In the genomic region with DNA sequence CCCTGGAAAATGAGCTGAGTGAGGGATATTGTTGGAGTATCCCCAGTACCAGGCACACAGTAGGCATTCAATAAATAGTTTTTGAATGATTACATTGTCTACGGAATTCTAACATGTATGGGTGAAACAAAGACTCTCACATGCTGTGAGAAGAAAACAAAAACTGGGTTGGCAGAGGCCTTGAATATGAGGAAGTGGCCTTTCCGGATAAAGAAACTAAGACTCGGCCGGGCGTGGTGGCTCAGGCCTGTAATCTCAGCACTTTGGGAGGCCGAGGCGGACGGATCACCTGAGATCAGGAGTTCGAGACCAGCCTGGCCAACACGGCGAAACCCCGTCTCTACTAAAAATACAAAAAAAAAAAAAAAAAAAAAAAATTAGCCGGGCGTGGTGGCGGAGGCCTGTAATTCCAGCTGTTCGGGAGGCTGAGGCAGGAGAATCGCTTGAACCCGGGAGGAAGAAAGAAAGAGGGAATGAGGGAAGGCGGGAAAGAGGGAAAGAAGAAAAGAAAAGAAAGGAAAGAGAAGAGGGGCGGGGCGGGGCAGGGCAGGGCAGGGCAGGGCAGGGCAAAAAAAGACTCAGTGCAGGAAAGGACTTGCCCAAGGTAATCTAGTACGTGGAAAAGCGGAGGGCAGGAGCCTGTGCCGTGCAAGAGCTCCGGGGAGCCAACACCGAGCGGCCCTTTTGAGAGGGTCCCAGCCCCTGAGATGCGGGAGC, we compare ENCODE assay signal across 8 cellular contexts. TPM values are rescaled to one million over a fixed set of nuclear protein-coding genes. Genes with fewer than 3 reads are reported as not detected.
DNase-seq lines count a peak whose midpoint lies in the region; ATAC-seq, FAIRE-seq and TF ChIP-seq lines count a peak whose summit lies in the region.

No MANE protein-coding gene starts in this region.

- H3K4me1 Mint-ChIP-seq in neural crest cell, result peaks cover 31% of the 10 kb centered on the region

- FAIRE-seq in GM12892 (lab: Jason Lieb, UNC), result peak; percentile 58

- H3K27ac Mint-ChIP-seq in neural crest cell (ENCODE audit: unreplicated experiment), result peak overlapping the region; percentile 100

- peak; percentile 23 for ATAC-seq in HG02981 (IDR thresholded peaks at IDR 0.05; ENCODE audit: unreplicated experiment)

- H3K27me3 Mint-ChIP-seq in neural crest cell (ENCODE audit: low read depth), result peaks cover 10% of the 10 kb centered on the region

- no peak for DNase-seq in GM12892 (ENCODE audit: insufficient read length)
- DNase-seq in SK-N-MC (ENCODE audit: low read depth, low spot score), result no peak
- DNase-seq in epithelial cell of esophagus (ENCODE audit: low read depth), result no peak
- DNase-seq in neural crest cell (ENCODE audit: low read depth, low spot score), result no peak
- no peak for DNase-seq in DMS153 (lab: John Stamatoyannopoulos, UW)
- DNase-seq in NCI-H1105 (lab: John Stamatoyannopoulos, UW), result no peak
- no peak for DNase-seq in middle frontal gyrus (ENCODE audit: extremely low spot score, low spot score)

- no peaks in the 10 kb centered on the region for H3K9me3 Mint-ChIP-seq in neural crest cell

- no peaks in the 10 kb centered on the region for H3K36me3 Mint-ChIP-seq in neural crest cell (ENCODE audit: low read depth)

- H3K36me3 ChIP-seq in SK-N-MC (ENCODE audit: insufficient read depth, low read length), result peaks cover 21% of the 10 kb centered on the region

- H3K4me3 ChIP-seq in SK-N-MC (peak overlapping the region; percentile 100), epithelial cell of esophagus (ENCODE audit: low read length) (peak overlapping the region; percentile 89)

- H3K4me3 Mint-ChIP-seq in neural crest cell, result peak overlapping the region; percentile 100

- H3K9me3 ChIP-seq in SK-N-MC (ENCODE audit: low read depth, low read length), result no peaks in the 10 kb centered on the region; the same call in 1 of the 2 replicates

- TF ChIP-seq POLR2A in GM12892 (IDR thresholded peaks at IDR 0.05; ENCODE audit: low read depth, low read length), result no peak

- no peak for TF ChIP-seq CTCF in epithelial cell of esophagus (IDR thresholded peaks at IDR 0.05; ENCODE audit: insufficient read depth, low read depth, low read length, missing control alignments)
- no peak for TF ChIP-seq CTCF in neural crest cell (conservative IDR thresholded peaks at IDR 0.05)

- peak overlapping the region; percentile 99 for H3K9ac ChIP-seq in SK-N-MC (ENCODE audit: insufficient read length)

- H3K27ac ChIP-seq in SK-N-MC, result peak overlapping the region; percentile 97

RNA-seq across cellular contexts. Expression of a gene that starts 0.7 kb away (rescaled TPM):
- polyA plus RNA-seq in GM12892 (2012; ENCODE audit: missing spikeins), result 48.1 TPM
- 43.9 and 48.1 TPM in 2 replicates for total RNA-seq in neural crest cell

RNA-seq across cellular contexts. Expression of a gene that starts 20.2 kb away (rescaled TPM):
- polyA plus RNA-seq in GM12892 (2012; ENCODE audit: missing spikeins), result 0.08 TPM
- total RNA-seq in neural crest cell, result not detected in 2 replicates
